ENCODE assay signal across 20 cellular contexts in genomic region chr3:178120367-178120766, GRCh38.
DNase-seq lines count a peak whose midpoint lies in the region; ATAC-seq and TF ChIP-seq lines count a peak whose summit lies in the region.
"Had no signal": no experiment of that assay in that cellular context is flagged by ENCODE, and none has a peak within 500 bp of the region (broad histone marks: within the 10 kb centered on the region; RNA-seq: fewer than 3 reads in every experiment).

No MANE protein-coding gene starts in this region.

- H3K27ac ChIP-seq in trophoblast cell (ENCODE audit: low read depth, low read length) = peak overlapping the region; percentile 66
- H3K27ac ChIP-seq: left ventricle myocardium inferior had no signal

- H2BK12ac ChIP-seq in trophoblast cell (ENCODE audit: low read length) = peak overlapping the region; percentile 42

- H4K12ac ChIP-seq in trophoblast cell (ENCODE audit: low read depth, low read length) = no peak overlapping the region

- POLR2A ChIA-PET in activated CD4-positive, alpha-beta memory T cell treated with anti-CD3 and anti-CD28 coated beads for 36 hours (lab: Charles Lee) = no interaction called here
- POLR2A ChIA-PET in activated CD4-positive, alpha-beta memory T cell treated with anti-CD3 and anti-CD28 coated beads, Interleukin-2, amount 10 ng/mL, durations not matched to agents 7 days and 5 days (lab: Charles Lee) = no interaction called here

- H2AK5ac ChIP-seq in trophoblast cell (ENCODE audit: low read length) = peak overlapping the region; percentile 7

- H3K36me3 Mint-ChIP-seq in activated CD4-positive, alpha-beta memory T cell treated with anti-CD3 and anti-CD28 coated beads for 36 hours = peaks cover 7% of the 10 kb centered on the region
- H3K36me3 Mint-ChIP-seq in activated CD4-positive, alpha-beta memory T cell treated with anti-CD3 and anti-CD28 coated beads, Interleukin-2, amount 10 ng/mL, durations not matched to agents 7 days and 5 days (ENCODE audit: low read depth) = no peaks in the 10 kb centered on the region
- H3K36me3 Mint-ChIP-seq in activated T-cell treated with anti-CD3 and anti-CD28 coated beads, Interleukin-2, amount 50 U/mL, for 72 hours (ENCODE audit: insufficient read depth in 2 of 2) = peaks cover 5 to 7% of the 10 kb centered on the region in 2 donors

- no peaks in the 10 kb centered on the region for H3K79me2 ChIP-seq in trophoblast cell (ENCODE audit: control insufficient read depth, insufficient read depth, low read length, poor library complexity)

- H3K4me3 ChIP-seq in epithelial cell of esophagus (ENCODE audit: low read length) (no peak overlapping the region), trophoblast cell (ENCODE audit: low read depth, low read length) (no peak overlapping the region)
- H3K4me3 ChIP-seq: left ventricle myocardium inferior had no signal

- H3K4me1 ChIP-seq in trophoblast cell (ENCODE audit: control insufficient read depth in 1 of 2, insufficient read depth in 2 of 2, low read length in 2 of 2) = peaks cover 5% of the 10 kb centered on the region in 2 experiments
- H3K4me1 ChIP-seq: left ventricle myocardium inferior had no signal

- peaks cover 4% of the 10 kb centered on the region for H3K4me1 Mint-ChIP-seq in activated CD4-positive, alpha-beta memory T cell treated with anti-CD3 and anti-CD28 coated beads for 36 hours (ENCODE audit: low read depth)
- no peaks in the 10 kb centered on the region for H3K4me1 Mint-ChIP-seq in activated CD4-positive, alpha-beta memory T cell treated with anti-CD3 and anti-CD28 coated beads, Interleukin-2, amount 10 ng/mL, durations not matched to agents 7 days and 5 days
- H3K4me1 Mint-ChIP-seq in activated T-cell treated with anti-CD3 and anti-CD28 coated beads, Interleukin-2, amount 50 U/mL, for 72 hours (ENCODE audit: low read depth) = peaks cover 4% of the 10 kb centered on the region

- H3K4me3 Mint-ChIP-seq in activated CD4-positive, alpha-beta memory T cell treated with anti-CD3 and anti-CD28 coated beads for 36 hours = no peak overlapping the region
- no peak overlapping the region for H3K4me3 Mint-ChIP-seq in activated CD4-positive, alpha-beta memory T cell treated with anti-CD3 and anti-CD28 coated beads, Interleukin-2, amount 10 ng/mL, durations not matched to agents 7 days and 5 days
- no peak overlapping the region for H3K4me3 Mint-ChIP-seq in activated T-cell treated with anti-CD3 and anti-CD28 coated beads, Interleukin-2, amount 50 U/mL, for 72 hours

- H4K91ac ChIP-seq in trophoblast cell (ENCODE audit: low read depth, low read length) = peak overlapping the region; percentile 8

- WGBS in trophoblast cell (ENCODE audit: extremely low coverage, insufficient coverage, insufficient read length) = no CpG with 5 or more reads among the region's 2 CpGs

- no peak overlapping the region for H3K4ac ChIP-seq in trophoblast cell (ENCODE audit: low read depth, low read length)

- no peak overlapping the region for H4K8ac ChIP-seq in trophoblast cell (ENCODE audit: low read depth, low read length)

- no peaks in the 10 kb centered on the region for H3K27me3 ChIP-seq in trophoblast cell (ENCODE audit: insufficient read depth, low read length)

- H2AFZ ChIP-seq in trophoblast cell (ENCODE audit: insufficient read depth, low read length, poor library complexity) = no peak overlapping the region

- H3K36me3 ChIP-seq in trophoblast cell (ENCODE audit: control insufficient read depth in 1 of 2, insufficient read depth in 2 of 2, low read length in 2 of 2) = no peaks in the 10 kb centered on the region
- H3K36me3 ChIP-seq: left ventricle myocardium inferior had no signal

- CTCF ChIA-PET in activated CD4-positive, alpha-beta memory T cell treated with anti-CD3 and anti-CD28 coated beads for 36 hours (lab: Charles Lee) = no interaction called here
- CTCF ChIA-PET in activated CD4-positive, alpha-beta memory T cell treated with anti-CD3 and anti-CD28 coated beads, Interleukin-2, amount 10 ng/mL, durations not matched to agents 7 days and 5 days (lab: Charles Lee) = no interaction called here

- no peak for TF ChIP-seq CTCF in epithelial cell of esophagus (IDR thresholded peaks at IDR 0.05; ENCODE audit: insufficient read depth, low read depth, low read length, missing control alignments)

- no peaks in the 10 kb centered on the region for H3K9me3 ChIP-seq in trophoblast cell (ENCODE audit: insufficient read depth, low read depth, low read length)

- intact Hi-C loops in activated CD4-positive, alpha-beta memory T cell treated with anti-CD3 and anti-CD28 coated beads for 36 hours (cut with micrococcal nuclease) = no loop called here

- peak; percentile 24 to 58 for ATAC-seq in activated T-cell treated with anti-CD3 and anti-CD28 coated beads, Interleukin-2, amount 50 U/mL, for 72 hours (replicated peaks in 1 of 2)
- ATAC-seq in GM18873 (IDR thresholded peaks at IDR 0.05; ENCODE audit: low FRiP score, unreplicated experiment) = no peak
- ATAC-seq: right cardiac atrium, Right ventricle myocardium inferior had no signal

- no peaks in the 10 kb centered on the region for H3K27me3 Mint-ChIP-seq in activated CD4-positive, alpha-beta memory T cell treated with anti-CD3 and anti-CD28 coated beads for 36 hours
- H3K27me3 Mint-ChIP-seq in activated CD4-positive, alpha-beta memory T cell treated with anti-CD3 and anti-CD28 coated beads, Interleukin-2, amount 10 ng/mL, durations not matched to agents 7 days and 5 days = no peaks in the 10 kb centered on the region
- H3K27me3 Mint-ChIP-seq in activated T-cell treated with anti-CD3 and anti-CD28 coated beads, Interleukin-2, amount 50 U/mL, for 72 hours (ENCODE audit: low read depth) = no peaks in the 10 kb centered on the region

- H3K4me2 ChIP-seq in trophoblast cell (ENCODE audit: low read length) = no peak overlapping the region

- DNase-seq in activated CD4-positive, alpha-beta memory T cell treated with anti-CD3 and anti-CD28 coated beads for 36 hours = peak; percentile 11
- no peak for DNase-seq in activated CD4-positive, alpha-beta memory T cell treated with anti-CD3 and anti-CD28 coated beads, Interleukin-2, amount 10 ng/mL, durations not matched to agents 7 days and 5 days
- DNase-seq in activated T-cell treated with anti-CD3 and anti-CD28 coated beads, Interleukin-2, amount 50 U/mL, for 72 hours = peak; percentile 5 to 12
- DNase-seq in epithelial cell of esophagus (ENCODE audit: low read depth) (peak; percentile 52), trophoblast cell (no peak), NCI-H82 treated with DMSO at 0.1 percent for 48 hours (lab: John Stamatoyannopoulos, UW; ENCODE audit: unreplicated experiment) (no peak)
- DNase-seq in stimulated activated naive CD4-positive, alpha-beta T cell treated with Interleukin-2 at 50 U/mL for 16 hours (lab: John Stamatoyannopoulos, UW) = no peak
- DNase-seq: activated CD4-positive, alpha-beta T cell treated with anti-CD3 and anti-CD28 coated beads, Interleukin-2, amount 50 U/mL, for 48 hours; C1 segment of cervical spinal cord; cortex of kidney; DMS153; KBM-7; left ventricle myocardium inferior; NCI-H1048; NCI-H2107; NCI-H524 had no signal

- no peak overlapping the region for H3K14ac ChIP-seq in trophoblast cell (ENCODE audit: low read length)

- peaks cover 12% of the 10 kb centered on the region for H3K9me3 Mint-ChIP-seq in activated CD4-positive, alpha-beta memory T cell treated with anti-CD3 and anti-CD28 coated beads for 36 hours
- peaks cover 5% of the 10 kb centered on the region for H3K9me3 Mint-ChIP-seq in activated CD4-positive, alpha-beta memory T cell treated with anti-CD3 and anti-CD28 coated beads, Interleukin-2, amount 10 ng/mL, durations not matched to agents 7 days and 5 days
- H3K9me3 Mint-ChIP-seq in activated T-cell treated with anti-CD3 and anti-CD28 coated beads, Interleukin-2, amount 50 U/mL, for 72 hours = peaks cover 8 to 10% of the 10 kb centered on the region in 2 donors

- no peak overlapping the region for H3K27ac Mint-ChIP-seq in activated CD4-positive, alpha-beta memory T cell treated with anti-CD3 and anti-CD28 coated beads for 36 hours
- no peak overlapping the region for H3K27ac Mint-ChIP-seq in activated CD4-positive, alpha-beta memory T cell treated with anti-CD3 and anti-CD28 coated beads, Interleukin-2, amount 10 ng/mL, durations not matched to agents 7 days and 5 days
- H3K27ac Mint-ChIP-seq in activated T-cell treated with anti-CD3 and anti-CD28 coated beads, Interleukin-2, amount 50 U/mL, for 72 hours = peak overlapping the region; percentile 92
- H3K27ac Mint-ChIP-seq: activated T-helper 2 cell treated with anti-CD3 and anti-CD28 coated beads, Interferon-gamma antibody, Interleukin-2, Interleukin-4, amounts not matched to agents 10 μg/mL and 5 μg/mL and 100 μg/mL, durations not matched to agents 14 hours and 24 hours and 36 hours had no signal

- H2BK120ac ChIP-seq in trophoblast cell (ENCODE audit: insufficient read depth, low read length, poor library complexity) = peak overlapping the region; percentile 68

- no peak overlapping the region for H3K18ac ChIP-seq in trophoblast cell (ENCODE audit: low read length)

- no peak overlapping the region for H2BK5ac ChIP-seq in trophoblast cell (ENCODE audit: low read depth, low read length, poor library complexity)

- no peak overlapping the region for H3K23ac ChIP-seq in trophoblast cell (ENCODE audit: low read length)

- no peak overlapping the region for H3K9ac ChIP-seq in trophoblast cell (ENCODE audit: low read length)

- H3K79me1 ChIP-seq in trophoblast cell (ENCODE audit: low read length) = peaks cover 1% of the 10 kb centered on the region

Comparison
In these comparisons a context has a peak if more than half of its experiments do, and no peak if none do; other contexts are left out.
1. DNase-seq: peak in activated CD4-positive, alpha-beta memory T cell treated with anti-CD3 and anti-CD28 coated beads for 36 hours (single experiment), activated T-cell treated with anti-CD3 and anti-CD28 coated beads, Interleukin-2, amount 50 U/mL, for 72 hours (2 of 2) and epithelial cell of esophagus (single experiment); none in activated CD4-positive, alpha-beta memory T cell treated with anti-CD3 and anti-CD28 coated beads, Interleukin-2, amount 10 ng/mL, durations not matched to agents 7 days and 5 days (single experiment), trophoblast cell (0 of 2), stimulated activated naive CD4-positive, alpha-beta T cell treated with Interleukin-2 at 50 U/mL for 16 hours (single experiment) and NCI-H82 treated with DMSO at 0.1 percent for 48 hours (single experiment).